Comparison of ENCODE assay signal across 18 cellular contexts in genomic region chr3:99246010-99246654, GRCh38.
A peak's percentile ranks its signal among the peaks of the same experiment; 100 is the strongest.
DNase-seq lines count a peak whose midpoint lies in the region; ATAC-seq and TF ChIP-seq lines count a peak whose summit lies in the region.
"Had no signal": no experiment of that assay in that cellular context is flagged by ENCODE, and none has a peak within 500 bp of the region (broad histone marks: within the 10 kb centered on the region; RNA-seq: fewer than 3 reads in every experiment).

No MANE protein-coding gene starts in this region.

- no peak overlapping the region for H4K5ac ChIP-seq in IMR-90 (ENCODE audit: low read depth, low read length)

- intact Hi-C loops in IMR-90 (cut with micrococcal nuclease), result no loop called here

- H3K27me3 Mint-ChIP-seq in chondrocyte (ENCODE audit: low read depth), result no peaks in the 10 kb centered on the region
- H3K27me3 Mint-ChIP-seq: activated CD4-positive, alpha-beta T cell treated with anti-CD3 and anti-CD28 coated beads, Interleukin-2, amount 10 ng/mL, durations not matched to agents 7 days and 5 days; activated naive CD8-positive, alpha-beta T cell treated with anti-CD3 and anti-CD28 coated beads, Interleukin-2, amount 10 ng/mL, durations not matched to agents 7 days and 5 days; activated T-cell treated with anti-CD3 and anti-CD28 coated beads, Interleukin-2, amount 50 U/mL, for 24 hours; memory B cell had no signal

- H3K27me3 ChIP-seq in IMR-90 (ENCODE audit: control insufficient read depth, insufficient read depth, low read length), result no peaks in the 10 kb centered on the region

- DNase-seq in AG10803 (ENCODE audit: low read depth), result peak; percentile 61
- DNase-seq in IMR-90, result peak; percentile 38
- DNase-seq in chondrocyte (ENCODE audit: low spot score), result no peak
- no peak for DNase-seq in left lobe of liver (ENCODE audit: low spot score)
- DNase-seq in NCI-H774 (lab: John Stamatoyannopoulos, UW), result no peak
- no peak for DNase-seq in activated naive CD4-positive, alpha-beta T cell (lab: John Stamatoyannopoulos, UW)
- DNase-seq in DMS53 (lab: John Stamatoyannopoulos, UW), result no peak
- DNase-seq in stimulated activated CD4-positive, alpha-beta T cell treated with anti-CD3 and anti-CD28 coated beads, Interleukin-4, amount 100 ng/mL, for 4 hours, result no peak
- DNase-seq: activated CD4-positive, alpha-beta T cell treated with anti-CD3 and anti-CD28 coated beads, Interleukin-2, amount 10 ng/mL, durations not matched to agents 7 days and 5 days; activated naive CD8-positive, alpha-beta T cell treated with anti-CD3 and anti-CD28 coated beads, Interleukin-2, amount 10 ng/mL, durations not matched to agents 7 days and 5 days; activated T-cell treated with anti-CD3 and anti-CD28 coated beads, Interleukin-2, amount 50 U/mL, for 24 hours; CD8-positive, alpha-beta T cell; GOT3; MM.1S; NCI-H2029; NCI-H526 had no signal

- POLR2A ChIA-PET in IMR-90 (lab: Charles Lee; ENCODE audit: unreplicated experiment), result no interaction called here

- no peak overlapping the region for H2BK20ac ChIP-seq in IMR-90 (ENCODE audit: low read depth, low read length)

- H4K91ac ChIP-seq in IMR-90 (ENCODE audit: insufficient read depth, low read depth, low read length), result no peak overlapping the region

- BruUV-seq in IMR-90 (replicated peaks; lab: Mats Ljungman, UMichigan), result no TSS peak

- no peak overlapping the region for H3K27ac ChIP-seq in IMR-90 (ENCODE audit: insufficient read depth, low read length)

- H3K56ac ChIP-seq in IMR-90 (ENCODE audit: extremely low read depth, insufficient read depth, low read length), result no peak overlapping the region

- no peak overlapping the region for H3K4ac ChIP-seq in IMR-90 (ENCODE audit: low read depth, low read length)

- H2AK5ac ChIP-seq in IMR-90 (ENCODE audit: low read depth, low read length), result no peak overlapping the region

- H3K9me3 Mint-ChIP-seq in chondrocyte (ENCODE audit: low read depth), result peaks cover 14% of the 10 kb centered on the region
- H3K9me3 Mint-ChIP-seq: activated CD4-positive, alpha-beta T cell treated with anti-CD3 and anti-CD28 coated beads, Interleukin-2, amount 10 ng/mL, durations not matched to agents 7 days and 5 days; activated naive CD8-positive, alpha-beta T cell treated with anti-CD3 and anti-CD28 coated beads, Interleukin-2, amount 10 ng/mL, durations not matched to agents 7 days and 5 days had no signal

- no peaks in the 10 kb centered on the region for H3K36me3 ChIP-seq in IMR-90 (ENCODE audit: control insufficient read depth, insufficient read depth, low read length)

- in situ Hi-C loops in IMR-90 (cut with MboI; ENCODE audit: low sequenced_read_pairs), result no loop called here

- peak overlapping the region; percentile 40; the same call in 1 of the 3 replicates for H2BK15ac ChIP-seq in IMR-90 (ENCODE audit: low read depth, low read length)

- peaks cover 3% of the 10 kb centered on the region; the same call in 1 of the 2 replicates for H3K4me1 ChIP-seq in IMR-90 (ENCODE audit: control insufficient read depth, insufficient read depth, low read length)

- H2BK120ac ChIP-seq in IMR-90 (ENCODE audit: low read depth, low read length), result no peak overlapping the region; the same call in 1 of the 2 replicates

- H3K9me1 ChIP-seq in IMR-90 (ENCODE audit: insufficient read depth, low read length), result no peaks in the 10 kb centered on the region; the same call in none of the 2 replicates

- no peak for TF ChIP-seq RAD21 in IMR-90 (IDR thresholded peaks at IDR 0.05; ENCODE audit: low read length)

- no peak overlapping the region for H2AFZ ChIP-seq in IMR-90 (replicated peaks; ENCODE audit: low read length, poor library complexity)

- no peak overlapping the region; the same call in 1 of the 2 replicates for H3K23ac ChIP-seq in IMR-90 (ENCODE audit: low read depth, low read length)

- no peaks in the 10 kb centered on the region for H3K9me3 ChIP-seq in IMR-90 (ENCODE audit: control insufficient read depth, insufficient read depth, low read length)

- peaks cover 70% of the 10 kb centered on the region for H3K4me1 Mint-ChIP-seq in chondrocyte (ENCODE audit: low read depth)
- H3K4me1 Mint-ChIP-seq: activated CD4-positive, alpha-beta T cell treated with anti-CD3 and anti-CD28 coated beads, Interleukin-2, amount 10 ng/mL, durations not matched to agents 7 days and 5 days; activated naive CD8-positive, alpha-beta T cell treated with anti-CD3 and anti-CD28 coated beads, Interleukin-2, amount 10 ng/mL, durations not matched to agents 7 days and 5 days; memory B cell; nephron had no signal

- dilution Hi-C loops in IMR-90 (cut with HindIII; ENCODE audit: low sequenced_read_pairs, unreplicated experiment), result no loop called here

- WGBS in IMR-90 (ENCODE audit: extremely low coverage in 2 of 2, insufficient read length in 1 of 2), 2 experiments, result no CpG with 5 or more reads among the region's 2 CpGs

- H3K4me3 Mint-ChIP-seq in chondrocyte (ENCODE audit: unreplicated experiment), result no peak overlapping the region
- H3K4me3 Mint-ChIP-seq: activated CD4-positive, alpha-beta T cell treated with anti-CD3 and anti-CD28 coated beads, Interleukin-2, amount 10 ng/mL, durations not matched to agents 7 days and 5 days; activated naive CD8-positive, alpha-beta T cell treated with anti-CD3 and anti-CD28 coated beads, Interleukin-2, amount 10 ng/mL, durations not matched to agents 7 days and 5 days; activated T-cell treated with anti-CD3 and anti-CD28 coated beads, Interleukin-2, amount 50 U/mL, for 24 hours; CD8-positive, alpha-beta T cell; memory B cell; nephron had no signal

- peak overlapping the region; percentile 28; the same call in 1 of the 2 replicates for H3K18ac ChIP-seq in IMR-90 (ENCODE audit: low read depth, low read length)

- CTCF ChIA-PET in IMR-90 (lab: Yijun Ruan, JAX), result no interaction called here

- no peak for TF ChIP-seq CTCF in AG10803 (conservative IDR thresholded peaks at IDR 0.05; ENCODE audit: low read length)
- no peak for TF ChIP-seq CTCF in IMR-90 (conservative IDR thresholded peaks at IDR 0.05; ENCODE audit: low read depth, low read length)
- TF ChIP-seq CTCF in chondrocyte (IDR thresholded peaks at IDR 0.05), result no peak

- no peak overlapping the region for H4K8ac ChIP-seq in IMR-90 (ENCODE audit: low read depth in 2 of 2, low read length in 2 of 2)

- no peak overlapping the region for H3K4me3 ChIP-seq in AG10803 (ENCODE audit: low read length)
- no peak overlapping the region for H3K4me3 ChIP-seq in IMR-90 (ENCODE audit: insufficient read depth, low read depth, low read length)

- peaks cover 9% of the 10 kb centered on the region for H3K36me3 Mint-ChIP-seq in chondrocyte (ENCODE audit: low read depth)
- H3K36me3 Mint-ChIP-seq: activated naive CD8-positive, alpha-beta T cell treated with anti-CD3 and anti-CD28 coated beads, Interleukin-2, amount 10 ng/mL, durations not matched to agents 7 days and 5 days; CD8-positive, alpha-beta T cell; memory B cell had no signal

- H3K4me2 ChIP-seq in IMR-90 (ENCODE audit: low read depth, low read length), result no peak overlapping the region

- no peak overlapping the region for H3K14ac ChIP-seq in IMR-90 (replicated peaks; ENCODE audit: low read depth, low read length)

- H3K79me1 ChIP-seq in IMR-90 (ENCODE audit: low read depth in 1 of 2, low read length in 2 of 2), result no peaks in the 10 kb centered on the region

- H3K9ac ChIP-seq in IMR-90 (ENCODE audit: low read depth, low read length), result no peak overlapping the region

- peak; percentile 50; the same call in 1 of the 2 replicates for ATAC-seq in IMR-90 (ENCODE audit: low read depth)
- ATAC-seq in left lobe of liver, result peak; percentile 60
- ATAC-seq: CD8-positive, alpha-beta T cell had no signal

- H3K27ac Mint-ChIP-seq in chondrocyte (ENCODE audit: unreplicated experiment), result peak overlapping the region; percentile 57
- H3K27ac Mint-ChIP-seq: activated CD4-positive, alpha-beta T cell treated with anti-CD3 and anti-CD28 coated beads, Interleukin-2, amount 10 ng/mL, durations not matched to agents 7 days and 5 days; activated naive CD8-positive, alpha-beta T cell treated with anti-CD3 and anti-CD28 coated beads, Interleukin-2, amount 10 ng/mL, durations not matched to agents 7 days and 5 days; activated T-cell treated with anti-CD3 and anti-CD28 coated beads, Interleukin-2, amount 50 U/mL, for 24 hours; CD8-positive, alpha-beta T cell; memory B cell; nephron had no signal

- H2AK9ac ChIP-seq in IMR-90 (replicated peaks; ENCODE audit: low read depth, low read length, poor library complexity), result no peak overlapping the region

- no peak for TF ChIP-seq POLR2A in IMR-90 (IDR thresholded peaks at IDR 0.05; ENCODE audit: low read depth, low read length)

- no peaks in the 10 kb centered on the region for H4K20me1 ChIP-seq in IMR-90 (ENCODE audit: insufficient read depth, low read length)

- H2BK5ac ChIP-seq in IMR-90 (ENCODE audit: low read depth, low read length, poor library complexity, severe bottlenecking), result no peak overlapping the region

TF ChIP-seq in IMR-90, 13 proteins besides CTCF, POLR2A, EP300 and RAD21:
- 0 out of 2 replicates have a peak, but pooled peaks have one; percentile 12 for TF ChIP-seq CEBPB (IDR thresholded peaks at IDR 0.05; ENCODE audit: low read depth, low read length)
- TF ChIP-seq RFX5 (IDR thresholded peaks at IDR 0.05; ENCODE audit: low read depth, low read length), result no peak

Comparison
In these comparisons a context has a peak if more than half of its experiments do, and no peak if none do; other contexts are left out.
1. DNase-seq: peak in AG10803 (single experiment) and IMR-90 (single experiment); none in chondrocyte (single experiment), left lobe of liver (single experiment), NCI-H774 (single experiment), activated naive CD4-positive, alpha-beta T cell (0 of 4), DMS53 (single experiment) and stimulated activated CD4-positive, alpha-beta T cell treated with anti-CD3 and anti-CD28 coated beads, Interleukin-4, amount 100 ng/mL, for 4 hours (0 of 2).